8 cellular contexts compared by ENCODE assay signal in the genomic region with DNA sequence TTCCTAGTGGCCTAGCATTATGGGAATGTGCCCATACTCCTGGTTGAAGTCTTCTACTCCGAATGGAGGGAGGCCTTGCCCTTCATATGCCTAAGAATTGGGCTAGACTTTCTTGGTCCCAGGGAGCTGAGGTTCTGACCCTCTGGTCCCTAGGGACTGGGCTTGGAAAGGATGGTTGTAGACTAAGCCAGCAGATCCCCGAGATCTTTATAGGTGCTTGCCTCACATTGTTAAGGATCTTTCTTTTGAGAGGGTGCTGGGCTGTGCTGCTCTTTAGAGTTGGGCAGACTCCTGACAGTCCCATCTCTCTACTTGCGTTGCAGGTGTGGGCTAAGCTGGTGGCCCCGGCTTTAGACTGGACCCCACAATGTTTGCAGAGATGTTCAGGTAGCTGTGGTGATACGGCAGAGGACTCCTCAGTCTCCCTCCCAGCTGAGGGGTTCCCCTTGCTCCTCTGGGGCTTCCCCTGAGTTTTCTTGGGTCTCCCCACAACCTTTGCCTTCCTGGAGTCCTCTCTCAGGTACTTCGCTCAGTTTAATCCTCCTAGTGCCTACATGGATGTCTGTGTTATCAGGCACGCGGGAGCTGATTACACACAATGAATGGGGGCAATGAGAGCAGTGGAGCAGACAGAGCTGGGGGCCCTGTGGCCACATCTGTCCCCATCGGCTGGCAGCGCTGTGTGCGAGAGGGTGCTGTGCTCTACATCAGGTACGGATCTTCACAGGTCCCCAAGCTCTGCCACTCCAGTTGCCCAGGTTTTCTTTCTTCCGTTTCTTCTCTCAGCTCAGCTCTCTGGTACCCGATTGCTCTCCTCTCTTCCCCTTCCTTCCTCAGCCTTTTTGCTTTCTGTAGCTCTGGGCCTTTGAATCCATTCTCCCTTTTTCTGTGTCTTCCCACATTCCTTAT. TPM values are rescaled to one million over a fixed set of nuclear protein-coding genes. Genes with fewer than 3 reads are reported as not detected.
DNase-seq lines count a peak whose midpoint lies in the region; ATAC-seq and TF ChIP-seq lines count a peak whose summit lies in the region.

No MANE protein-coding gene starts in this region.

- BruUV-seq in Panc1 (replicated peaks; lab: Mats Ljungman, UMichigan), result no TSS peak

- CTCF ChIA-PET in Panc1 (lab: Charles Lee), result interaction anchor here (0.9 kb wide), 1 partner anchor 68 kb away, joined by 3 read pairs; no protein-coding TSS in a partner anchor

- peaks cover 29% of the 10 kb centered on the region for H3K4me1 Mint-ChIP-seq in endothelial cell (ENCODE audit: unreplicated experiment)

- H3K4me3 ChIP-seq in DOHH2 (ENCODE audit: low read length), result peak overlapping the region; percentile 84
- H3K4me3 ChIP-seq in Panc1 (ENCODE audit: low read depth in 2 of 2, low read length in 2 of 2), result peak overlapping the region; percentile 85 to 86
- H3K4me3 ChIP-seq in parathyroid adenoma (ENCODE audit: low read depth, low read length), result peak overlapping the region; percentile 68

- POLR2A ChIA-PET in Panc1 (lab: Charles Lee), result no interaction called here

- H3K4me1 ChIP-seq in DOHH2 (ENCODE audit: control insufficient read depth, low read length) (peaks cover 38% of the 10 kb centered on the region), Panc1 (ENCODE audit: control insufficient read depth, insufficient read depth, low read length) (peaks cover 31% of the 10 kb centered on the region), parathyroid adenoma (peaks cover 28% of the 10 kb centered on the region)

- H4K20me1 ChIP-seq in DOHH2 (ENCODE audit: control insufficient read depth, insufficient read depth, low read depth, low read length), result peaks cover 6% of the 10 kb centered on the region

- peak overlapping the region; percentile 92 for H3K4me2 ChIP-seq in DOHH2 (ENCODE audit: low read length)
- peak overlapping the region; percentile 69 for H3K4me2 ChIP-seq in parathyroid adenoma (ENCODE audit: low read length)

- peak overlapping the region; percentile 95 for H3K4me3 Mint-ChIP-seq in endothelial cell (ENCODE audit: unreplicated experiment)

- peaks cover 12% of the 10 kb centered on the region for H3F3A ChIP-seq in DOHH2 (ENCODE audit: control insufficient read depth, insufficient read depth)

- peak overlapping the region; percentile 88 for H3K27ac Mint-ChIP-seq in endothelial cell (ENCODE audit: unreplicated experiment)

- H3K27me3 Mint-ChIP-seq in endothelial cell (ENCODE audit: unreplicated experiment), result peaks cover 36% of the 10 kb centered on the region

- H3K9me3 ChIP-seq in DOHH2 (ENCODE audit: control insufficient read depth, insufficient read depth, low read length), result no peaks in the 10 kb centered on the region
- H3K9me3 ChIP-seq in Panc1 (ENCODE audit: control insufficient read depth, insufficient read depth, low read depth, low read length), result no peaks in the 10 kb centered on the region
- no peaks in the 10 kb centered on the region for H3K9me3 ChIP-seq in parathyroid adenoma (ENCODE audit: control insufficient read depth, low read length)

- H3K27me3 ChIP-seq in DOHH2 (ENCODE audit: control insufficient read depth, low read length) (no peaks in the 10 kb centered on the region), Panc1 (ENCODE audit: control insufficient read depth, insufficient read depth, low read length) (no peaks in the 10 kb centered on the region), parathyroid adenoma (ENCODE audit: control insufficient read depth, insufficient read depth, low read length) (no peaks in the 10 kb centered on the region)

- H3K36me3 ChIP-seq in DOHH2 (ENCODE audit: control insufficient read depth, low read length) (peaks cover 66% of the 10 kb centered on the region), Panc1 (ENCODE audit: control insufficient read depth, insufficient read depth, low read length) (peaks cover 12% of the 10 kb centered on the region; the same call in 1 of the 2 replicates), parathyroid adenoma (ENCODE audit: control insufficient read depth, insufficient read depth, low read length) (no peaks in the 10 kb centered on the region)

- no peak overlapping the region for H3K9ac ChIP-seq in parathyroid adenoma

- H2AFZ ChIP-seq in parathyroid adenoma, result no peak overlapping the region

- no peaks in the 10 kb centered on the region for H3K9me3 Mint-ChIP-seq in endothelial cell (ENCODE audit: unreplicated experiment)

- peaks cover 25% of the 10 kb centered on the region for H3K36me3 Mint-ChIP-seq in endothelial cell (ENCODE audit: low read depth, unreplicated experiment)

- in situ Hi-C loops in Panc1 (cut with HindIII; ENCODE audit: low pct_unique_long_range_greater_than_20kb, low sequenced_read_pairs), result no loop called here

- H3K27ac ChIP-seq in DOHH2 (ENCODE audit: low read depth, low read length), result peak overlapping the region; percentile 97
- peak overlapping the region; percentile 97 for H3K27ac ChIP-seq in Panc1 (ENCODE audit: low read length)
- H3K27ac ChIP-seq in parathyroid adenoma, result peak overlapping the region; percentile 99

- H3K79me2 ChIP-seq in DOHH2 (ENCODE audit: control insufficient read depth, low read length), result peaks cover 39% of the 10 kb centered on the region
- H3K79me2 ChIP-seq in parathyroid adenoma, result peaks cover 14% of the 10 kb centered on the region

- intact Hi-C loops in Panc1 (cut with micrococcal nuclease; ENCODE audit: unreplicated experiment), result no loop called here

- DNase-seq in Panc1 (ENCODE audit: low read depth, low spot score) (no peak), endothelial cell (ENCODE audit: low spot score) (no peak), HPDE6-E6E7 (ENCODE audit: extremely low spot score) (no peak)

- ATAC-seq in Panc1 (no peak), GM18502 (IDR thresholded peaks at IDR 0.05; ENCODE audit: poor library complexity, unreplicated experiment) (no peak), GM21447 (IDR thresholded peaks at IDR 0.05; ENCODE audit: unreplicated experiment) (no peak), GM21825 (IDR thresholded peaks at IDR 0.05; ENCODE audit: unreplicated experiment) (no peak)

- TF ChIP-seq CTCF in DOHH2 (IDR thresholded peaks at IDR 0.05; ENCODE audit: low read depth, low read length, poor library complexity, severe bottlenecking) (no peak), Panc1 (IDR thresholded peaks at IDR 0.05) (no peak), endothelial cell (IDR thresholded peaks at IDR 0.05; ENCODE audit: unreplicated experiment) (no peak), parathyroid adenoma (IDR thresholded peaks at IDR 0.05) (no peak)

- no peaks in the 10 kb centered on the region for H3K9me2 ChIP-seq in DOHH2 (replicated peaks; ENCODE audit: control insufficient read depth, low read length)

RNA-seq across cellular contexts. Expression of gene MBD6, which starts 1.3 kb away (rescaled TPM):
- total RNA-seq in Panc1 (2021; ENCODE audit: unreplicated experiment), result 115 TPM
- 99.2 TPM for polyA plus RNA-seq in Panc1 (2012; ENCODE audit: insufficient read length)
- total RNA-seq in endothelial cell (ENCODE audit: unreplicated experiment), result 99.0 TPM

RNA-seq across cellular contexts. Expression of gene DDIT3, which starts 3.6 kb away (rescaled TPM):
- total RNA-seq in Panc1 (2021; ENCODE audit: unreplicated experiment) (47.2 TPM), endothelial cell (ENCODE audit: unreplicated experiment) (4.2 TPM)
- 24.6 TPM for polyA plus RNA-seq in Panc1 (2012; ENCODE audit: insufficient read length)

RNA-seq across cellular contexts. Expression of gene DCTN2, which starts 23.0 kb away (rescaled TPM):
- 97.6 TPM for total RNA-seq in Panc1 (2021; ENCODE audit: unreplicated experiment)
- 109 TPM for polyA plus RNA-seq in Panc1 (2012; ENCODE audit: insufficient read length)
- 195 TPM for total RNA-seq in endothelial cell (ENCODE audit: unreplicated experiment)

RNA-seq across cellular contexts. Expression of gene KIF5A, which starts 25.9 kb away (rescaled TPM):
- total RNA-seq in Panc1 (2021; ENCODE audit: unreplicated experiment) (3.0 TPM), endothelial cell (ENCODE audit: unreplicated experiment) (0.46 TPM)
- polyA plus RNA-seq in Panc1 (2012; ENCODE audit: insufficient read length), result 3.1 TPM

RNA-seq across cellular contexts. Expression of gene MARS1, which starts 36.1 kb away (rescaled TPM):
- total RNA-seq in Panc1 (2021; ENCODE audit: unreplicated experiment), result 291 TPM
- 380 TPM for polyA plus RNA-seq in Panc1 (2012; ENCODE audit: insufficient read length)
- total RNA-seq in endothelial cell (ENCODE audit: unreplicated experiment), result 183 TPM
